Comparison of ENCODE assay signal across 15 cellular contexts in the genomic region with DNA sequence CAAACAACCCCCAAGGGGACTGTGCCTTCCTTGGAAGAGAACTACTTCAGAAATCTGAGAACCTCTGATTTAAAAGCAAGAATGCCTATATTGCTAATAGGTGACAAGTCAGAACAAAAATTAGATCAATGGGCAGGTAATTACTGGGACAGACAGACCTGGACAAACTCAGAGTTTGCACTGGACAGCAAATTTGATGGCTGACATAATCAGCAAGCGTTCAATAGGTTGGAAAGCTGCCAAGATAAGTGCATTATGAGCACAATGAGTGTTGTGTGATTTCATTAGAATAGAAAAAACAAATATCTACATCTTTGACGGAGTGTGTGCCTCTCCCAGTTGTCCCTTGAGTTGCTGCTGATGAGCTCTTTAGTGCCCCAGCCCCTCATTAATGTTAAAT.
"Had no signal": no experiment of that assay in that cellular context is flagged by ENCODE, and none has a peak within 500 bp of the region (broad histone marks: within the 10 kb centered on the region; RNA-seq: fewer than 3 reads in every experiment).

No MANE protein-coding gene starts in this region.

- H3K27ac ChIP-seq: left ventricle myocardium inferior, pancreas, spleen, WERI-Rb-1 had no signal

- DNase-seq: activated CD4-positive, alpha-beta T cell treated with anti-CD3 and anti-CD28 coated beads, Interleukin-2, amount 50 U/mL, for 4 hours; activated gamma-delta T cell treated with Interleukin-2 at 50 U/mL for 16 hours; effector memory CD4-positive, alpha-beta T cell; immature natural killer cell; kidney glomerular epithelial cell; left ventricle myocardium inferior; mucosa of descending colon; naive B cell; pancreas; sigmoid colon; spleen; stimulated activated CD4-positive, alpha-beta T cell treated with anti-CD3 and anti-CD28 coated beads, Interleukin-4, amount 100 ng/mL, for 4 hours; WERI-Rb-1 had no signal

- FAIRE-seq: bronchial epithelial cell, pancreas, urothelium cell line had no signal

- H3K27me3 ChIP-seq: pancreas, sigmoid colon, spleen had no signal

- H3K4me3 ChIP-seq: left ventricle myocardium inferior, mucosa of descending colon, pancreas, sigmoid colon, spleen had no signal

- H3K9me3 ChIP-seq: left ventricle myocardium inferior, mucosa of descending colon, pancreas, sigmoid colon, spleen had no signal

- H3K36me3 ChIP-seq: left ventricle myocardium inferior, pancreas, sigmoid colon, spleen, WERI-Rb-1 had no signal
